In the genomic region with DNA sequence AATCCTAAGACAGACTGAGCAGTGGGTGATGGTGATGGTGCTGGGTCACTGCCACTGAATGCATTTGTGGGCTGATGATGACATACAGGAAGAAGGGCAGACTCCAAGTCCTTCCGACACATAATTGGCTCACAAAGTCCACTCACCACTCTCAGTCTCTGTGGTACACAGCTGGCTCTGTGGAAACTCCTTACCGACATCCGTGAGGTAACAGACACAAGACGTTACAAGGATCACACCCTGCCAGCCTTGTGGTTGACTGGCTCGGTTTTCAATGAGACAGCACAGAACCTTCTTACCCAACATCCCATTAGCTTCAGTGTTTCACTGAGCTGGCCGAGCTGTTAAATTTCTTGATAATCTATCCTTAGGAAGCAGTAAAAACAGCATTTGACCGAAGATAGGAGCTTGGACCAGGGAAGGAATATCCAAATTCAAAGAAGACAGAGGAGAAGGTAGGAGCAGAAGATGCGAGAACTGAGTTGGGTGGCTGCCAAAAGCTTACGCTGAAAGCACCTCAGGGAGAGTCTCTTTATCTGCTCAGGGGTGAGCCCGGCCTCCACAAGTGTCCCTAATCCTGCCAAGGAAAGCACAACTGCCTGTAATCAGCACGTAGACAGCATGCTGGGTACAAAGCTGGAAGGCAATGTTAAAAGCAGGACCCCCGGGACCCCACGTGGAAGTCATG, we compare ENCODE assay signal across 9 cellular contexts. TPM values are rescaled to one million over a fixed set of nuclear protein-coding genes. Genes with fewer than 3 reads are reported as not detected.
DNase-seq lines count a peak whose midpoint lies in the region; ATAC-seq and TF ChIP-seq lines count a peak whose summit lies in the region.
"Had no signal": no experiment of that assay in that cellular context is flagged by ENCODE, and none has a peak within 500 bp of the region (broad histone marks: within the 10 kb centered on the region; RNA-seq: fewer than 3 reads in every experiment).

No MANE protein-coding gene starts in this region.

- ATAC-seq in GM19467 (IDR thresholded peaks at IDR 0.05; ENCODE audit: unreplicated experiment) (no peak), GM21367 (IDR thresholded peaks at IDR 0.05; ENCODE audit: unreplicated experiment) (no peak)

- H3K9me3 ChIP-seq in MG63 = peaks cover 2% of the 10 kb centered on the region; the same call in 1 of the 2 replicates
- no peaks in the 10 kb centered on the region for H3K9me3 ChIP-seq in spleen

- peak overlapping the region; percentile 91 for H3K27ac Mint-ChIP-seq in activated T-cell treated with anti-CD3 and anti-CD28 coated beads, Interleukin-2, amount 50 U/mL, for 24 hours

- POLR2A ChIA-PET in AG04449 (lab: Yijun Ruan, JAX) = interaction anchor here (0.8 to 2.7 kb wide), 5 partner anchors 9 to 20 kb away, joined by 3 to 28 read pairs (median 5); a partner anchor contains a TSS

- WGBS in spleen, 5 donors = 38 to 74% (median 58%) methylated on average over 13 of the region's 13 CpGs

- H3K36me3 Mint-ChIP-seq in activated T-cell treated with anti-CD3 and anti-CD28 coated beads, Interleukin-2, amount 50 U/mL, for 24 hours (ENCODE audit: low read depth) = peaks cover 85% of the 10 kb centered on the region

- intact Hi-C loops in spleen (cut with DNase I; ENCODE audit: low total_unique reads) = no loop called here

- no peak for TF ChIP-seq POLR2A in spleen (IDR thresholded peaks at IDR 0.05)

- DNase-seq in AG04449 (ENCODE audit: low read depth, low spot score) (peak; percentile 98), MG63 (peak; percentile 19), foreskin fibroblast (peak; percentile 90 to 97), spleen (peak; percentile 82), NCI-H69 (lab: John Stamatoyannopoulos, UW) (no peak)
- peak; percentile 56 for DNase-seq in activated T-cell treated with anti-CD3 and anti-CD28 coated beads, Interleukin-2, amount 50 U/mL, for 24 hours

- H3K4me3 Mint-ChIP-seq in activated T-cell treated with anti-CD3 and anti-CD28 coated beads, Interleukin-2, amount 50 U/mL, for 24 hours = peak overlapping the region; percentile 51

- CTCF ChIA-PET in AG04449 (lab: Yijun Ruan, JAX) = interaction anchor here (0.8 to 6.9 kb wide), 7 partner anchors 9 to 350 kb away, joined by 3 to 74 read pairs (median 3); a partner anchor contains a TSS

- H3K27me3 Mint-ChIP-seq in activated T-cell treated with anti-CD3 and anti-CD28 coated beads, Interleukin-2, amount 50 U/mL, for 24 hours = no peaks in the 10 kb centered on the region

- peaks cover 14 to 86% (median 42%) of the 10 kb centered on the region in 6 donors for H3K4me1 ChIP-seq in spleen

- peaks cover 56% of the 10 kb centered on the region for H3K4me1 Mint-ChIP-seq in activated T-cell treated with anti-CD3 and anti-CD28 coated beads, Interleukin-2, amount 50 U/mL, for 24 hours (ENCODE audit: low read depth)

- peak overlapping the region in 7 of 8 donors; percentile 72 to 92 (median 87) for H3K27ac ChIP-seq in spleen

- peaks cover 86% of the 10 kb centered on the region for H3K36me3 ChIP-seq in MG63
- H3K36me3 ChIP-seq in spleen = peaks cover 5 to 88% (median 65%) of the 10 kb centered on the region in 6 donors

- no peak overlapping the region for H3K4me3 ChIP-seq in AG04449 (ENCODE audit: low read depth, low read length)
- H3K4me3 ChIP-seq in MG63 = no peak overlapping the region
- H3K4me3 ChIP-seq in foreskin fibroblast (ENCODE audit: low read depth in 1 of 2, low read length in 2 of 2) = no peak overlapping the region
- peak overlapping the region in 1 of 8 donors; percentile 56 for H3K4me3 ChIP-seq in spleen

- no peaks in the 10 kb centered on the region for H3K27me3 ChIP-seq in MG63
- H3K27me3 ChIP-seq in spleen (replicated peaks in 1 of 7) = no peaks in the 10 kb centered on the region

- TF ChIP-seq CTCF in AG04449 (IDR thresholded peaks at IDR 0.05; ENCODE audit: insufficient read depth, low read length, missing control alignments) = no peak
- TF ChIP-seq CTCF in foreskin fibroblast (IDR thresholded peaks at IDR 0.05; ENCODE audit: low read depth, low read length) = no peak
- TF ChIP-seq CTCF in spleen (IDR thresholded peaks at IDR 0.05 in 8 of 11, conservative IDR thresholded peaks at IDR 0.05 in 3 of 11) = no peak

- no peaks in the 10 kb centered on the region for H3K9me3 Mint-ChIP-seq in activated T-cell treated with anti-CD3 and anti-CD28 coated beads, Interleukin-2, amount 50 U/mL, for 24 hours
- H3K9me3 Mint-ChIP-seq: brain had no signal

RNA-seq across cellular contexts. Expression of a gene that starts 5.5 kb away (rescaled TPM):
- total RNA-seq in MG63 (2014; rRNA removed; shearing (Covaris generic); ENCODE audit: low replicate concordance) = 53.8 and 65.4 TPM in 2 replicates
- 100 to 1,000 TPM in 6 of 7 donors, 10 to 100 TPM in 1; 89.4 to 172 (median 121) TPM for total RNA-seq in spleen
- 10 to 100 TPM; 37.8 to 66.2 (median 48.7) TPM for polyA plus RNA-seq in spleen

RNA-seq across cellular contexts. Expression of a gene that starts 10.1 kb away (rescaled TPM):
- total RNA-seq in MG63 (2014; rRNA removed; shearing (Covaris generic); ENCODE audit: low replicate concordance) = 28.2 and 55.1 TPM in 2 replicates
- 10 to 100 TPM; 21.2 to 54.3 (median 38.6) TPM for total RNA-seq in spleen
- 10 to 100 TPM; 21.4 to 37.3 (median 32.7) TPM for polyA plus RNA-seq in spleen

RNA-seq across cellular contexts. Expression of a gene that starts 10.3 kb away (rescaled TPM):
- 44.4 and 44.9 TPM in 2 replicates for total RNA-seq in MG63 (2014; rRNA removed; shearing (Covaris generic); ENCODE audit: low replicate concordance)
- total RNA-seq in spleen = 10 to 100 TPM; 35.8 to 53.4 (median 49.1) TPM
- polyA plus RNA-seq in spleen = 10 to 100 TPM; 54.7 to 72.7 (median 57.0) TPM

RNA-seq across cellular contexts. Expression of a gene that starts 20.8 kb away (rescaled TPM):
- total RNA-seq in MG63 (2014; rRNA removed; shearing (Covaris generic); ENCODE audit: low replicate concordance) = 292 and 619 TPM in 2 replicates
- total RNA-seq in spleen = 100 to 1,000 TPM; 181 to 239 (median 202) TPM
- 100 to 1,000 TPM; 159 to 189 (median 161) TPM for polyA plus RNA-seq in spleen

RNA-seq across cellular contexts. Expression of a gene that starts 21.6 kb away (rescaled TPM):
- 23.8 and 24.9 TPM in 2 replicates for total RNA-seq in MG63 (2014; rRNA removed; shearing (Covaris generic); ENCODE audit: low replicate concordance)
- total RNA-seq in spleen = 10 to 100 TPM; 22.8 to 45.4 (median 35.3) TPM
- 10 to 100 TPM in 1 of 3 donors, 1 to 10 TPM in 2; 6.9 to 11.3 (median 7.8) TPM for polyA plus RNA-seq in spleen
